Comparison of ENCODE assay signal across 10 cellular contexts in the genomic region with DNA sequence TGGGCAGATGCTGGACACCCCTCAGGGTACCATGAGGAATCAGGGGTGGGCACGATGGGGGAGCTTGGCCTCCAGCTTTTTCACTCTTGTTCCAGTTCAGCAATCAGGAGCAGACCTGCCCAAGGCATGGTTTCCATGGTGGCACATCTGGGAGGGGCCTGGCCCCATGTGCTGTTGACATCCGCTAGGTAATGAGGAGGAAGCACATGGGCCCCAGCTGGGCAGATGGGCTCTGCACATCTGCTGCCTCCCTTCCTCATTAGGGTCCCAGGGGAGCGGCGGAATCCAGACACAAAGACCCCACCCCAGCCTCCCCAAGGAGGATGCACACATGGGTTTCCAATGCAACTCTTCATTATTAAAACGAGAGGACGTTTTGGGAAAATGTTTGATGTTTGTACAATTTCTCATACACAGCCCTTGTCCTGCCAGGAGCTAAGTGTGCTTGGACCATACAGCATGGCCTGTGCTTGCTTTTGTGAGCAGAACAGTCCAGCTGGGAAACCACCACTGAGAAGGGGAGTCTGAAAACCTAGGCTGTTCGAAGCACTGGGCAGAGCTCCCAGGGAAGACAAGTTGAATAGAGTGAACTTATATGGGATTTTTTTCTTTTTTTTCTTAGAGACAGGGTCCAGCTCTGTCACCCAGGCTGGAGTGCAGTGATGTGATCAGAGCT. TPM values are rescaled to one million over a fixed set of nuclear protein-coding genes. Genes with fewer than 3 reads are reported as not detected.
DNase-seq lines count a peak whose midpoint lies in the region; ATAC-seq and TF ChIP-seq lines count a peak whose summit lies in the region.
"Had no signal": no experiment of that assay in that cellular context is flagged by ENCODE, and none has a peak within 500 bp of the region (broad histone marks: within the 10 kb centered on the region; RNA-seq: fewer than 3 reads in every experiment).

No MANE protein-coding gene starts in this region.

- H3K4me2 ChIP-seq in GM23338 = no peak overlapping the region

- H3K27ac ChIP-seq in GM23338 (ENCODE audit: low read depth) = no peak overlapping the region
- H3K27ac ChIP-seq in body of pancreas = peak overlapping the region in 3 of 4 donors; percentile 42 to 82 (median 44)
- H3K27ac ChIP-seq: cardiac muscle cell, RWPE1 had no signal

- intact Hi-C loops in body of pancreas (cut with DNase I) = no loop called here

- H3F3A ChIP-seq in GM23338 (replicated peaks; ENCODE audit: low read depth) = no peaks in the 10 kb centered on the region

- CTCF ChIA-PET in T-cell (lab: Charles Lee) = interaction anchor here in 1 of 2 donors (0.6 kb wide), 1 partner anchor 82 kb away, joined by 3 read pairs; no protein-coding TSS in a partner anchor

- H3K9me3 Mint-ChIP-seq in GM23338 (no peaks in the 10 kb centered on the region), nephron progenitor cell (peaks cover 11% of the 10 kb centered on the region), T-cell (peaks cover 0 to 2% (median 0%) of the 10 kb centered on the region in 3 donors)

- H3K79me2 ChIP-seq in GM23338 (replicated peaks; ENCODE audit: insufficient read depth) = no peaks in the 10 kb centered on the region

- ATAC-seq in GM23338 (no peak), body of pancreas (no peak), HG03457 (IDR thresholded peaks at IDR 0.05; ENCODE audit: unreplicated experiment) (no peak), T-cell (replicated peaks in 1 of 4) (no peak), GM21360 (IDR thresholded peaks at IDR 0.05; ENCODE audit: unreplicated experiment) (no peak)

- H3K4me3 ChIP-seq in GM23338 = no peak overlapping the region
- no peak overlapping the region for H3K4me3 ChIP-seq in body of pancreas
- H3K4me3 ChIP-seq: cardiac muscle cell had no signal

- H3K27ac Mint-ChIP-seq in GM23338 (no peak overlapping the region), nephron progenitor cell (peak overlapping the region; percentile 95), T-cell (no peak overlapping the region)

- H3K27me3 ChIP-seq in GM23338 (ENCODE audit: insufficient read depth) (no peaks in the 10 kb centered on the region), body of pancreas (no peaks in the 10 kb centered on the region)
- H3K27me3 ChIP-seq: cardiac muscle cell had no signal

- POLR2A ChIA-PET in T-cell (lab: Charles Lee) = no interaction called here

- TF ChIP-seq CTCF in GM23338 (conservative IDR thresholded peaks at IDR 0.05; ENCODE audit: low read depth in 2 of 2) (no peak), body of pancreas (IDR thresholded peaks at IDR 0.05) (no peak), nephron progenitor cell (IDR thresholded peaks at IDR 0.05) (no peak)

- H3K4me1 ChIP-seq in GM23338 (ENCODE audit: insufficient read depth) = no peaks in the 10 kb centered on the region; the same call in 1 of the 2 replicates
- H3K4me1 ChIP-seq in body of pancreas = peaks cover 21% of the 10 kb centered on the region

- no peaks in the 10 kb centered on the region for H3K9me3 ChIP-seq in body of pancreas

- H3K36me3 ChIP-seq in GM23338 (ENCODE audit: insufficient read depth) = no peaks in the 10 kb centered on the region
- no peaks in the 10 kb centered on the region for H3K36me3 ChIP-seq in body of pancreas (replicated peaks in 1 of 2; ENCODE audit: insufficient read depth in 1 of 2, low read depth in 2 of 2)
- H3K36me3 ChIP-seq: cardiac muscle cell had no signal

- TF ChIP-seq POLR2A in body of pancreas (IDR thresholded peaks at IDR 0.05) = no peak

- no peaks in the 10 kb centered on the region for H3K36me3 Mint-ChIP-seq in GM23338 (ENCODE audit: low read depth)
- H3K36me3 Mint-ChIP-seq in nephron progenitor cell (ENCODE audit: low read depth) = no peaks in the 10 kb centered on the region
- H3K36me3 Mint-ChIP-seq in T-cell = no peaks in the 10 kb centered on the region

- H3K4me1 Mint-ChIP-seq in GM23338 = peaks cover 7% of the 10 kb centered on the region
- peaks cover 45% of the 10 kb centered on the region for H3K4me1 Mint-ChIP-seq in nephron progenitor cell
- H3K4me1 Mint-ChIP-seq in T-cell = peaks cover 0 to 10% (median 0%) of the 10 kb centered on the region in 3 donors

- H3K4me3 Mint-ChIP-seq in GM23338 (no peak overlapping the region), nephron progenitor cell (no peak overlapping the region), T-cell (no peak overlapping the region)

- H3K27me3 Mint-ChIP-seq in GM23338 (ENCODE audit: insufficient read depth, low read depth, poor library complexity) (peaks cover 4% of the 10 kb centered on the region), nephron progenitor cell (ENCODE audit: low read depth, poor library complexity) (peaks cover 2% of the 10 kb centered on the region), T-cell (no peaks in the 10 kb centered on the region)

- H4K20me1 ChIP-seq in GM23338 (replicated peaks; ENCODE audit: insufficient read depth) = no peaks in the 10 kb centered on the region

- DNase-seq in Ammon's horn (ENCODE audit: low spot score) = peak; percentile 24
- DNase-seq in GM23338 (ENCODE audit: low spot score) = no peak
- no peak for DNase-seq in body of pancreas
- peak; percentile 10 for DNase-seq in nephron progenitor cell
- DNase-seq in T-cell = no peak
- no peak for DNase-seq in GF-D8 (lab: John Stamatoyannopoulos, UW)

- WGBS in body of pancreas, 2 donors = 79 to 89% methylated on average over 6 to 7 of the region's 7 CpGs

- H3K9me2 ChIP-seq in GM23338 (ENCODE audit: insufficient read depth) = peaks cover 6% of the 10 kb centered on the region; the same call in 1 of the 2 replicates

- peak overlapping the region; percentile 92 for H2AFZ ChIP-seq in GM23338

TF ChIP-seq in GM23338, 12 proteins besides CTCF, POLR2A, EP300 and RAD21:
- no peak for TF ChIP-seq CREB1 (CRISPR knock-in tag; IDR thresholded peaks at IDR 0.05; ENCODE audit: low read depth)
- no peak for TF ChIP-seq POLR2AphosphoS5 (IDR thresholded peaks at IDR 0.05; ENCODE audit: low read depth)
- no peak for TF ChIP-seq ZNF331 (CRISPR knock-in tag; IDR thresholded peaks at IDR 0.05; ENCODE audit: low read depth)
- TF ChIP-seq EZH2phosphoT487 (IDR thresholded peaks at IDR 0.05; ENCODE audit: unreplicated experiment) = no peak
- TF ChIP-seq, protein P1, sequence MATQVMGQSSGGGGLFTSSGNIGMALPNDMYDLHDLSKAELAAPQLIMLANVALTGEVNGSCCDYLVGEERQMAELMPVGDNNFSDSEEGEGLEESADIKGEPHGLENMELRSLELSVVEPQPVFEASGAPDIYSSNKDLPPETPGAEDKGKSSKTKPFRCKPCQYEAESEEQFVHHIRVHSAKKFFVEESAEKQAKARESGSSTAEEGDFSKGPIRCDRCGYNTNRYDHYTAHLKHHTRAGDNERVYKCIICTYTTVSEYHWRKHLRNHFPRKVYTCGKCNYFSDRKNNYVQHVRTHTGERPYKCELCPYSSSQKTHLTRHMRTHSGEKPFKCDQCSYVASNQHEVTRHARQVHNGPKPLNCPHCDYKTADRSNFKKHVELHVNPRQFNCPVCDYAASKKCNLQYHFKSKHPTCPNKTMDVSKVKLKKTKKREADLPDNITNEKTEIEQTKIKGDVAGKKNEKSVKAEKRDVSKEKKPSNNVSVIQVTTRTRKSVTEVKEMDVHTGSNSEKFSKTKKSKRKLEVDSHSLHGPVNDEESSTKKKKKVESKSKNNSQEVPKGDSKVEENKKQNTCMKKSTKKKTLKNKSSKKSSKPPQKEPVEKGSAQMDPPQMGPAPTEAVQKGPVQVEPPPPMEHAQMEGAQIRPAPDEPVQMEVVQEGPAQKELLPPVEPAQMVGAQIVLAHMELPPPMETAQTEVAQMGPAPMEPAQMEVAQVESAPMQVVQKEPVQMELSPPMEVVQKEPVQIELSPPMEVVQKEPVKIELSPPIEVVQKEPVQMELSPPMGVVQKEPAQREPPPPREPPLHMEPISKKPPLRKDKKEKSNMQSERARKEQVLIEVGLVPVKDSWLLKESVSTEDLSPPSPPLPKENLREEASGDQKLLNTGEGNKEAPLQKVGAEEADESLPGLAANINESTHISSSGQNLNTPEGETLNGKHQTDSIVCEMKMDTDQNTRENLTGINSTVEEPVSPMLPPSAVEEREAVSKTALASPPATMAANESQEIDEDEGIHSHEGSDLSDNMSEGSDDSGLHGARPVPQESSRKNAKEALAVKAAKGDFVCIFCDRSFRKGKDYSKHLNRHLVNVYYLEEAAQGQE (IDR thresholded peaks at IDR 0.05; ENCODE audit: unreplicated experiment) = no peak
- no peak for TF ChIP-seq EZH2 (IDR thresholded peaks at IDR 0.05; ENCODE audit: low read depth, unreplicated experiment)

RNA-seq across cellular contexts. Expression of a gene that starts 23.7 kb away (rescaled TPM):
- total RNA-seq in GM23338 (2014; rRNA removed; shearing (Covaris generic)) = 17.6 and 20.5 TPM in 2 replicates
- polyA plus RNA-seq in GM23338 (2016; fragmentation: Nextera tagmentation; extraction: Ambion mirVana) = 11.0 and 16.0 TPM in 2 replicates
- 10 to 100 TPM; 19.4 to 45.9 TPM for total RNA-seq in body of pancreas
- 100 to 1,000 TPM; 175 to 298 (median 214) TPM for total RNA-seq in T-cell

Comparison
In these comparisons a context has a peak if more than half of its experiments do, and no peak if none do; other contexts are left out.
1. DNase-seq: peak in Ammon's horn (single experiment) and nephron progenitor cell (single experiment); none in GM23338 (single experiment), body of pancreas (0 of 4), T-cell (0 of 34) and GF-D8 (single experiment).